21 cellular contexts compared by ENCODE assay signal in the genomic region with DNA sequence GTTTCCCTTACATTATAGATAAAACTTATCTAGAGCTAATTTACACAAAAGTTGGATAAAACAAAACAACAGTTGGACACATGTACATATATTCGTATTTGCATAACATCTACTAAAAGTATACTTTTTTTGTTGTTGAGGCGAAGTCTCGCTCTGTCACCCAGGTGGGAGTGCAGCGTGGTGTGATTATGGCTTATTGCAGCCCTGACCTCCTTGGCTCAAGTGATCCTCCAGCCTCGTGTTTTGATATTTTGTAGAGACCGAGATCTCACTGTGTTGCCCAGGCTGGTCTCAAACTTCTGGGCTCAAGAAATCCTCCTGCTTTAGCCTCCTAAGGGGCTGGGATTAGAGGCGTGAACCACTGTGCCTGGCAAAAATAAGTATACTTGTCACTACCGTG. TPM values are rescaled to one million over a fixed set of nuclear protein-coding genes. Genes with fewer than 3 reads are reported as not detected.
DNase-seq lines count a peak whose midpoint lies in the region; ATAC-seq and TF ChIP-seq lines count a peak whose summit lies in the region.
"Had no signal": no experiment of that assay in that cellular context is flagged by ENCODE, and none has a peak within 500 bp of the region (broad histone marks: within the 10 kb centered on the region; RNA-seq: fewer than 3 reads in every experiment).

No MANE protein-coding gene starts in this region.

- H3K9me3 Mint-ChIP-seq in activated CD4-positive, alpha-beta T cell treated with anti-CD3 and anti-CD28 coated beads, Interleukin-2, amount 10 ng/mL, durations not matched to agents 7 days and 5 days = peaks cover 3% of the 10 kb centered on the region
- no peaks in the 10 kb centered on the region for H3K9me3 Mint-ChIP-seq in stimulated activated effector memory CD8-positive, alpha-beta T cell treated with anti-CD3 and anti-CD28 coated beads, Interleukin-12 subunit alpha, Interleukin-12 subunit beta, amount 100 ng/mL, for 72 hours

- H3K4me3 ChIP-seq in PC-9 = no peak overlapping the region
- H3K4me3 ChIP-seq in effector memory CD4-positive, alpha-beta T cell (ENCODE audit: insufficient read depth, low read depth, low read length, poor library complexity, severe bottlenecking) = no peak overlapping the region
- no peak overlapping the region for H3K4me3 ChIP-seq in body of pancreas
- H3K4me3 ChIP-seq: MG63, Peyer's patch had no signal

- no peaks in the 10 kb centered on the region for H4K20me1 ChIP-seq in PC-9 (ENCODE audit: insufficient read depth)

- no peaks in the 10 kb centered on the region for H3K27me3 Mint-ChIP-seq in activated CD4-positive, alpha-beta T cell treated with anti-CD3 and anti-CD28 coated beads, Interleukin-2, amount 10 ng/mL, durations not matched to agents 7 days and 5 days

- TF ChIP-seq CTCF in PC-9 (conservative IDR thresholded peaks at IDR 0.05) (no peak), body of pancreas (IDR thresholded peaks at IDR 0.05) (no peak)

- peaks cover 31% of the 10 kb centered on the region for H3K36me3 Mint-ChIP-seq in activated CD4-positive, alpha-beta T cell treated with anti-CD3 and anti-CD28 coated beads, Interleukin-2, amount 10 ng/mL, durations not matched to agents 7 days and 5 days (ENCODE audit: low read depth)
- H3K36me3 Mint-ChIP-seq in stimulated activated effector memory CD8-positive, alpha-beta T cell treated with anti-CD3 and anti-CD28 coated beads, Interleukin-12 subunit alpha, Interleukin-12 subunit beta, amount 100 ng/mL, for 72 hours = peaks cover 15% of the 10 kb centered on the region

- peaks cover 68% of the 10 kb centered on the region for H3K79me2 ChIP-seq in PC-9 (ENCODE audit: low read depth)

- H3K27me3 ChIP-seq in PC-9 (ENCODE audit: insufficient read depth, low read depth) (no peaks in the 10 kb centered on the region), body of pancreas (no peaks in the 10 kb centered on the region)
- no peaks in the 10 kb centered on the region for H3K27me3 ChIP-seq in effector memory CD4-positive, alpha-beta T cell (replicated peaks; ENCODE audit: control insufficient read depth, insufficient read depth, low read length, poor library complexity, severe bottlenecking)
- H3K27me3 ChIP-seq: MG63, Peyer's patch had no signal

- peaks cover 16% of the 10 kb centered on the region for H3F3A ChIP-seq in PC-9 (ENCODE audit: insufficient read depth, low read depth)

- 42 to 55% methylated on average over 8 of the region's 8 CpGs for WGBS in body of pancreas, 2 donors

- H3K4me1 ChIP-seq in PC-9 (replicated peaks; ENCODE audit: insufficient read depth) = peaks cover 44% of the 10 kb centered on the region
- H3K4me1 ChIP-seq in effector memory CD4-positive, alpha-beta T cell (ENCODE audit: control insufficient read depth, insufficient read depth, low read length, poor library complexity, severe bottlenecking) = peaks cover 38% of the 10 kb centered on the region
- H3K4me1 ChIP-seq in body of pancreas = peaks cover 54% of the 10 kb centered on the region

- BruUV-seq in PC-9 (replicated peaks; lab: Mats Ljungman, UMichigan) = no TSS peak

- peak overlapping the region; percentile 6 for H3K27ac Mint-ChIP-seq in activated CD4-positive, alpha-beta T cell treated with anti-CD3 and anti-CD28 coated beads, Interleukin-2, amount 10 ng/mL, durations not matched to agents 7 days and 5 days
- peak overlapping the region; percentile 72 for H3K27ac Mint-ChIP-seq in stimulated activated effector memory CD8-positive, alpha-beta T cell treated with anti-CD3 and anti-CD28 coated beads, Interleukin-12 subunit alpha, Interleukin-12 subunit beta, amount 100 ng/mL, for 72 hours

- H3K36me3 ChIP-seq in PC-9 (ENCODE audit: low read depth) (no peaks in the 10 kb centered on the region), body of pancreas (replicated peaks in 1 of 2; ENCODE audit: insufficient read depth in 1 of 2, low read depth in 2 of 2) (no peaks in the 10 kb centered on the region)
- peaks cover 3% of the 10 kb centered on the region for H3K36me3 ChIP-seq in effector memory CD4-positive, alpha-beta T cell (ENCODE audit: control insufficient read depth, insufficient read depth, low read length)
- H3K36me3 ChIP-seq: MG63, Peyer's patch had no signal

- POLR2A ChIA-PET in activated CD4-positive, alpha-beta T cell treated with anti-CD3 and anti-CD28 coated beads, Interleukin-2, amount 10 ng/mL, durations not matched to agents 7 days and 5 days (lab: Charles Lee) = no interaction called here
- POLR2A ChIA-PET in PC-9 (lab: Charles Lee; ENCODE audit: unreplicated experiment) = no interaction called here

- ATAC-seq in stimulated activated effector memory CD8-positive, alpha-beta T cell treated with anti-CD3 and anti-CD28 coated beads, Interleukin-12 subunit alpha, Interleukin-12 subunit beta, amount 100 ng/mL, for 72 hours = no peak
- ATAC-seq in body of pancreas = no peak

- H3K27ac ChIP-seq in PC-9 (peak overlapping the region; percentile 84; the same call in 1 of the 2 replicates), body of pancreas (no peak overlapping the region)
- peak overlapping the region; percentile 7 for H3K27ac ChIP-seq in effector memory CD4-positive, alpha-beta T cell (ENCODE audit: insufficient read depth, low read length, poor library complexity, severe bottlenecking)

- no peak overlapping the region for H3K4me2 ChIP-seq in PC-9

- no peak overlapping the region for H3K4me3 Mint-ChIP-seq in activated CD4-positive, alpha-beta T cell treated with anti-CD3 and anti-CD28 coated beads, Interleukin-2, amount 10 ng/mL, durations not matched to agents 7 days and 5 days
- H3K4me3 Mint-ChIP-seq in stimulated activated effector memory CD8-positive, alpha-beta T cell treated with anti-CD3 and anti-CD28 coated beads, Interleukin-12 subunit alpha, Interleukin-12 subunit beta, amount 100 ng/mL, for 72 hours = no peak overlapping the region

- TF ChIP-seq POLR2A in body of pancreas (IDR thresholded peaks at IDR 0.05) = no peak

- intact Hi-C loops in PC-9 (cut with micrococcal nuclease; ENCODE audit: unreplicated experiment) (no loop called here), body of pancreas (cut with DNase I) (no loop called here)

- H3K9me3 ChIP-seq in PC-9 (ENCODE audit: insufficient read depth, low read depth) (no peaks in the 10 kb centered on the region), body of pancreas (no peaks in the 10 kb centered on the region)
- H3K9me3 ChIP-seq in effector memory CD4-positive, alpha-beta T cell (ENCODE audit: control insufficient read depth, low read length) = no peaks in the 10 kb centered on the region
- H3K9me3 ChIP-seq: MG63, Peyer's patch had no signal

- H2AFZ ChIP-seq in PC-9 = no peak overlapping the region

- H3K9me2 ChIP-seq in PC-9 (ENCODE audit: insufficient read depth) = no peaks in the 10 kb centered on the region

- DNase-seq in activated CD4-positive, alpha-beta T cell treated with anti-CD3 and anti-CD28 coated beads, Interleukin-2, amount 10 ng/mL, durations not matched to agents 7 days and 5 days = no peak
- DNase-seq in activated CD4-positive, alpha-beta T cell treated with anti-CD3 and anti-CD28 coated beads for 48 hours = no peak
- DNase-seq in PC-9 (no peak), NCI-H2107 treated with DMSO at 0.1 percent for 48 hours (lab: John Stamatoyannopoulos, UW; ENCODE audit: unreplicated experiment) (no peak), body of pancreas (no peak)
- DNase-seq in effector memory CD4-positive, alpha-beta T cell = no peak
- DNase-seq in stimulated activated effector memory CD8-positive, alpha-beta T cell treated with anti-CD3 and anti-CD28 coated beads, Interleukin-12 subunit alpha, Interleukin-12 subunit beta, amount 100 ng/mL, for 72 hours (ENCODE audit: low spot score in 2 of 2) = no peak
- no peak for DNase-seq in stimulated activated CD4-positive, alpha-beta T cell treated with anti-CD3 and anti-CD28 coated beads, Interleukin-12 subunit alpha, Interleukin-12 subunit beta, amount 100 ng/mL, for 4 hours
- DNase-seq: 8988T, C1 segment of cervical spinal cord, DMS79 treated with DMSO at 0.1 percent for 48 hours, GF-D8, GOT3, KBM-7, MG63, NCI-H187 treated with DMSO at 0.1 percent for 48 hours, NCI-H2171, NCI-H446 treated with DMSO at 0.1 percent for 48 hours, NCI-H774, Peyer's patch, SHP77 had no signal

- CTCF ChIA-PET in activated CD4-positive, alpha-beta T cell treated with anti-CD3 and anti-CD28 coated beads, Interleukin-2, amount 10 ng/mL, durations not matched to agents 7 days and 5 days (lab: Charles Lee) = no interaction called here
- CTCF ChIA-PET in PC-9 (lab: Charles Lee) = no interaction called here

- H3K4me1 Mint-ChIP-seq in activated CD4-positive, alpha-beta T cell treated with anti-CD3 and anti-CD28 coated beads, Interleukin-2, amount 10 ng/mL, durations not matched to agents 7 days and 5 days = peaks cover 75% of the 10 kb centered on the region
- H3K4me1 Mint-ChIP-seq in stimulated activated effector memory CD8-positive, alpha-beta T cell treated with anti-CD3 and anti-CD28 coated beads, Interleukin-12 subunit alpha, Interleukin-12 subunit beta, amount 100 ng/mL, for 72 hours = peaks cover 54% of the 10 kb centered on the region

RNA-seq across cellular contexts. Expression of a gene that starts 9.4 kb away (rescaled TPM):
- 100 to 1,000 TPM; 192 to 218 TPM for total RNA-seq in activated CD4-positive, alpha-beta T cell treated with anti-CD3 and anti-CD28 coated beads, Interleukin-2, amount 10 ng/mL, durations not matched to agents 7 days and 5 days
- 90.3 and 94.2 TPM in 2 replicates for total RNA-seq in PC-9 (2021)
- total RNA-seq in body of pancreas = 100 to 1,000 TPM; 163 to 240 TPM

Comparison
In these comparisons a context has a peak if more than half of its experiments do, and no peak if none do; other contexts are left out.
1. H3K27ac ChIP-seq: peak in PC-9 (single experiment) and effector memory CD4-positive, alpha-beta T cell (single experiment); none in body of pancreas (0 of 4).